15 cellular contexts compared by ENCODE assay signal in genomic region chr21:45769896-45770295, GRCh38.
DNase-seq lines count a peak whose midpoint lies in the region; ATAC-seq and TF ChIP-seq lines count a peak whose summit lies in the region.
"Had no signal": no experiment of that assay in that cellular context is flagged by ENCODE, and none has a peak within 500 bp of the region (broad histone marks: within the 10 kb centered on the region; RNA-seq: fewer than 3 reads in every experiment).

No MANE protein-coding gene starts in this region.

- no peak for TF ChIP-seq EP300 in stomach (IDR thresholded peaks at IDR 0.05)

- no peaks in the 10 kb centered on the region for H3K27me3 ChIP-seq in stomach

- 85 to 92% (median 89%) methylated on average over 16 of the region's 16 CpGs for WGBS in stomach, 5 donors

- H3K27me3 Mint-ChIP-seq in activated CD4-positive, alpha-beta T cell treated with anti-CD3 and anti-CD28 coated beads for 36 hours = no peaks in the 10 kb centered on the region
- H3K27me3 Mint-ChIP-seq in activated naive CD4-positive, alpha-beta T cell treated with anti-CD3 and anti-CD28 coated beads, Interleukin-2, amount 50 U/mL, for 24 hours = no peaks in the 10 kb centered on the region
- H3K27me3 Mint-ChIP-seq in activated naive CD8-positive, alpha-beta T cell treated with anti-CD3 and anti-CD28 coated beads, Interleukin-2, amount 50 U/mL, for 24 hours = no peaks in the 10 kb centered on the region

- peak overlapping the region; percentile 62 for H3K4me3 Mint-ChIP-seq in activated CD4-positive, alpha-beta T cell treated with anti-CD3 and anti-CD28 coated beads for 36 hours
- peak overlapping the region; percentile 68 for H3K4me3 Mint-ChIP-seq in activated naive CD4-positive, alpha-beta T cell treated with anti-CD3 and anti-CD28 coated beads, Interleukin-2, amount 50 U/mL, for 24 hours
- peak overlapping the region; percentile 32 for H3K4me3 Mint-ChIP-seq in activated naive CD8-positive, alpha-beta T cell treated with anti-CD3 and anti-CD28 coated beads, Interleukin-2, amount 50 U/mL, for 24 hours
- H3K4me3 Mint-ChIP-seq: CD8-positive, alpha-beta T cell; H9 had no signal

- no peaks in the 10 kb centered on the region for H3K36me3 ChIP-seq in stomach

- peak overlapping the region; percentile 98 for H3K27ac Mint-ChIP-seq in activated CD4-positive, alpha-beta T cell treated with anti-CD3 and anti-CD28 coated beads for 36 hours
- H3K27ac Mint-ChIP-seq in activated naive CD4-positive, alpha-beta T cell treated with anti-CD3 and anti-CD28 coated beads, Interleukin-2, amount 50 U/mL, for 24 hours = peak overlapping the region; percentile 84
- H3K27ac Mint-ChIP-seq in activated naive CD8-positive, alpha-beta T cell treated with anti-CD3 and anti-CD28 coated beads, Interleukin-2, amount 50 U/mL, for 24 hours = peak overlapping the region; percentile 85
- H3K27ac Mint-ChIP-seq: CD8-positive, alpha-beta T cell had no signal

- no peak for TF ChIP-seq POLR2A in stomach (IDR thresholded peaks at IDR 0.05)

- peaks cover 0 to 6% (median 0%) of the 10 kb centered on the region in 4 donors for H3K4me1 ChIP-seq in stomach

- peaks cover 56% of the 10 kb centered on the region for H3K4me1 Mint-ChIP-seq in activated CD4-positive, alpha-beta T cell treated with anti-CD3 and anti-CD28 coated beads for 36 hours
- peaks cover 58% of the 10 kb centered on the region for H3K4me1 Mint-ChIP-seq in activated naive CD4-positive, alpha-beta T cell treated with anti-CD3 and anti-CD28 coated beads, Interleukin-2, amount 50 U/mL, for 24 hours
- peaks cover 48% of the 10 kb centered on the region for H3K4me1 Mint-ChIP-seq in activated naive CD8-positive, alpha-beta T cell treated with anti-CD3 and anti-CD28 coated beads, Interleukin-2, amount 50 U/mL, for 24 hours
- H3K4me1 Mint-ChIP-seq: H9 had no signal

- POLR2A ChIA-PET in activated CD4-positive, alpha-beta T cell treated with anti-CD3 and anti-CD28 coated beads for 36 hours (lab: Charles Lee) = no interaction called here

- CTCF ChIA-PET in activated CD4-positive, alpha-beta T cell treated with anti-CD3 and anti-CD28 coated beads for 36 hours (lab: Charles Lee) = interaction anchor here (0.8 kb wide), 1 partner anchor 186 kb away, joined by 5 read pairs; no protein-coding TSS in a partner anchor

- ATAC-seq in activated CD4-positive, alpha-beta T cell treated with anti-CD3 and anti-CD28 coated beads for 36 hours = no peak
- no peak for ATAC-seq in activated naive CD8-positive, alpha-beta T cell treated with anti-CD3 and anti-CD28 coated beads, Interleukin-2, amount 50 U/mL, for 24 hours
- ATAC-seq in sciatic nerve (no peak), HG03025 (IDR thresholded peaks at IDR 0.05; ENCODE audit: low FRiP score, unreplicated experiment) (no peak)
- ATAC-seq: CD8-positive, alpha-beta T cell had no signal

- no peak overlapping the region for H3K4me3 ChIP-seq in stomach

- intact Hi-C loops in activated CD4-positive, alpha-beta T cell treated with anti-CD3 and anti-CD28 coated beads for 36 hours (cut with DNase I, micrococcal nuclease) = loop anchor here (2.0 to 10.0 kb wide), 4 partner anchors 71 to 691 kb away; partner anchors contain the start of genes C21orf58 (in 1 of the 2), PCBP3 (in 1 of the 2) and PCNT (in 1 of the 2)
- intact Hi-C loops in sciatic nerve (cut with DNase I) (loop anchor here (10.0 kb wide), 1 partner anchor 595 kb away; no protein-coding TSS in a partner anchor), stomach (cut with DNase I; ENCODE audit: low total_unique reads) (no loop called here)

- peaks cover 10% of the 10 kb centered on the region for H3K36me3 Mint-ChIP-seq in activated CD4-positive, alpha-beta T cell treated with anti-CD3 and anti-CD28 coated beads for 36 hours (ENCODE audit: low read depth)
- H3K36me3 Mint-ChIP-seq in activated naive CD4-positive, alpha-beta T cell treated with anti-CD3 and anti-CD28 coated beads, Interleukin-2, amount 50 U/mL, for 24 hours = peaks cover 3% of the 10 kb centered on the region
- peaks cover 2% of the 10 kb centered on the region for H3K36me3 Mint-ChIP-seq in activated naive CD8-positive, alpha-beta T cell treated with anti-CD3 and anti-CD28 coated beads, Interleukin-2, amount 50 U/mL, for 24 hours (ENCODE audit: low read depth)
- H3K36me3 Mint-ChIP-seq: CD8-positive, alpha-beta T cell had no signal

- H3K9me3 ChIP-seq in stomach = peaks cover 0 to 6% (median 0%) of the 10 kb centered on the region in 4 donors

- DNase-seq in activated CD4-positive, alpha-beta T cell treated with anti-CD3 and anti-CD28 coated beads for 36 hours = no peak
- no peak for DNase-seq in activated CD4-positive, alpha-beta T cell treated with anti-CD3 and anti-CD28 coated beads, Interleukin-2, amount 50 U/mL, for 4 hours
- no peak for DNase-seq in activated naive CD4-positive, alpha-beta T cell treated with Interleukin-2 at 50 U/mL for 16 hours
- no peak for DNase-seq in activated naive CD8-positive, alpha-beta T cell treated with anti-CD3 and anti-CD28 coated beads, Interleukin-2, amount 50 U/mL, for 24 hours
- DNase-seq in sciatic nerve (ENCODE audit: low spot score) (peak; percentile 50), stomach (no peak)
- DNase-seq: DMS79, H9, IMR-90, NCI-H1105 treated with DMSO at 0.1 percent for 48 hours, NCI-H187, NCI-H69 had no signal

- peaks cover 7% of the 10 kb centered on the region for H3K9me3 Mint-ChIP-seq in activated CD4-positive, alpha-beta T cell treated with anti-CD3 and anti-CD28 coated beads for 36 hours (ENCODE audit: low read depth)
- peaks cover 6% of the 10 kb centered on the region for H3K9me3 Mint-ChIP-seq in activated naive CD4-positive, alpha-beta T cell treated with anti-CD3 and anti-CD28 coated beads, Interleukin-2, amount 50 U/mL, for 24 hours
- H3K9me3 Mint-ChIP-seq in activated naive CD8-positive, alpha-beta T cell treated with anti-CD3 and anti-CD28 coated beads, Interleukin-2, amount 50 U/mL, for 24 hours = peaks cover 13% of the 10 kb centered on the region

- no peak for TF ChIP-seq CTCF in stomach (IDR thresholded peaks at IDR 0.05)

- H3K27ac ChIP-seq in stomach = no peak overlapping the region
